27 cellular contexts compared by ENCODE assay signal in genomic region chr4:64465263-64465662, GRCh38. TPM values are rescaled to one million over a fixed set of nuclear protein-coding genes. Genes with fewer than 3 reads are reported as not detected.
"Had no signal": no experiment of that assay in that cellular context is flagged by ENCODE, and none has a peak within 500 bp of the region (broad histone marks: within the 10 kb centered on the region; RNA-seq: fewer than 3 reads in every experiment).

No MANE protein-coding gene starts in this region.

- H3K4me1 Mint-ChIP-seq: activated naive CD4-positive, alpha-beta T cell treated with anti-CD3 and anti-CD28 coated beads, Interleukin-2, amount 50 U/mL, for 24 hours; memory B cell; naive B cell; stimulated activated memory B cell treated with anti-CD40 and anti-IgM and Interleukin-4, amounts not matched to agents 10 μg/mL and 1 μg/mL and 100 μg/mL, for 72 hours had no signal

- H3K27ac ChIP-seq: cardiac muscle cell, ovary, spleen, testis, WERI-Rb-1 had no signal

- H3K27ac Mint-ChIP-seq: activated naive CD4-positive, alpha-beta T cell treated with anti-CD3 and anti-CD28 coated beads, Interleukin-2, amount 50 U/mL, for 24 hours; endodermal cell; memory B cell; naive B cell; stimulated activated memory B cell treated with anti-CD40 and anti-IgM and Interleukin-4, amounts not matched to agents 10 μg/mL and 1 μg/mL and 100 μg/mL, for 72 hours; type B pancreatic cell had no signal

- H3K4me1 ChIP-seq: spleen, testis had no signal

- H3K4me3 Mint-ChIP-seq: activated naive CD4-positive, alpha-beta T cell treated with anti-CD3 and anti-CD28 coated beads, Interleukin-2, amount 50 U/mL, for 24 hours; endodermal cell; memory B cell; naive B cell; stimulated activated memory B cell treated with anti-CD40 and anti-IgM and Interleukin-4, amounts not matched to agents 10 μg/mL and 1 μg/mL and 100 μg/mL, for 72 hours; type B pancreatic cell had no signal

- FAIRE-seq: astrocyte, colon had no signal

- H3K36me3 Mint-ChIP-seq: activated naive CD4-positive, alpha-beta T cell treated with anti-CD3 and anti-CD28 coated beads, Interleukin-2, amount 50 U/mL, for 24 hours; memory B cell; naive B cell; stimulated activated memory B cell treated with anti-CD40 and anti-IgM and Interleukin-4, amounts not matched to agents 10 μg/mL and 1 μg/mL and 100 μg/mL, for 72 hours; type B pancreatic cell had no signal

- H3K4me3 ChIP-seq: cardiac muscle cell, mucosa of descending colon, ovary, spleen, testis had no signal

- H3K27me3 Mint-ChIP-seq: activated naive CD4-positive, alpha-beta T cell treated with anti-CD3 and anti-CD28 coated beads, Interleukin-2, amount 50 U/mL, for 24 hours; memory B cell; naive B cell; stimulated activated memory B cell treated with anti-CD40 and anti-IgM and Interleukin-4, amounts not matched to agents 10 μg/mL and 1 μg/mL and 100 μg/mL, for 72 hours; type B pancreatic cell had no signal

- DNase-seq: activated CD4-positive, alpha-beta T cell treated with anti-CD3 and anti-CD28 coated beads for 1 hour; activated gamma-delta T cell; endodermal cell; foreskin melanocyte; glutamatergic neuron; hypothalamus; kidney; mucosa of descending colon; naive B cell; ovary; spleen; stimulated activated CD4-positive, alpha-beta T cell treated with anti-CD3 and anti-CD28 coated beads, Interleukin-4, amount 100 ng/mL, for 4 hours; testis; WERI-Rb-1 had no signal

- H3K9me3 ChIP-seq: ovary, spleen, testis had no signal

- H3K36me3 ChIP-seq: cardiac muscle cell, ovary, spleen, WERI-Rb-1 had no signal

- H3K27me3 ChIP-seq: cardiac muscle cell, ovary, spleen, testis had no signal

- H3K9me3 Mint-ChIP-seq: activated naive CD4-positive, alpha-beta T cell treated with anti-CD3 and anti-CD28 coated beads, Interleukin-2, amount 50 U/mL, for 24 hours; endodermal cell; memory B cell; naive B cell; stimulated activated memory B cell treated with anti-CD40 and anti-IgM and Interleukin-4, amounts not matched to agents 10 μg/mL and 1 μg/mL and 100 μg/mL, for 72 hours; type B pancreatic cell had no signal

RNA-seq across cellular contexts. Expression of gene TECRL, which starts 56.0 kb away (rescaled TPM):
- total RNA-seq: activated CD8-positive, alpha-beta memory T cell treated with anti-CD3 and anti-CD28 coated beads for 36 hours; astrocyte; endodermal cell; epithelial cell of proximal tubule; fibroblast of lung; kidney; liver; pulmonary artery endothelial cell; spleen; T-helper 1 cell treated with Interleukin-12 subunit alpha and Interleukin-12 subunit beta and Interleukin-4 antibody, amounts not matched to agents 30 ng/mL and 1 ng/mL, for 36 hours had no signal
- polyA plus RNA-seq: fibroblast of lung, liver had no signal
